14 cellular contexts compared by ENCODE assay signal in the genomic region with DNA sequence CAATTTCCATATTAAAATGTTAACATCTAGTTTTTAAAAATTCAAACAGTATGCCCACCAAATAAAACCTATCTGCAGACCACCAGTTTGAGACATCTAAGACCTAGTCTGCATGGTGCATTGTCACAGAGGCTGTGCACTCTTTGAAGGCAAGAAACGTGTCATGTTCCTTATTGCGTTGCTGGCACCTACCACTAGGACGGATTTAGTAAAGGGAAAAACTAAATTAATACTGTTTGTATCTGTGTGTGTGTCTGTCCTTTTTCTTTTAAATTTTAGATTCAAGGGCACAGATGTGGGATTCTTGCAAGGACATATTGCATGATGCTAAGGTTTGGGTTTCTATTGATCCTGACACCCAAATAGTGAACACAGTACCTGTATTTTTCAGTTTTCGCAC.
"Had no signal": no experiment of that assay in that cellular context is flagged by ENCODE, and none has a peak within 500 bp of the region (broad histone marks: within the 10 kb centered on the region; RNA-seq: fewer than 3 reads in every experiment).

No MANE protein-coding gene starts in this region.

- H3K36me3 Mint-ChIP-seq: natural killer cell; stimulated activated memory B cell treated with anti-CD40 and anti-IgM and Interleukin-4, amounts not matched to agents 10 μg/mL and 1 μg/mL and 100 μg/mL, for 72 hours had no signal

- H3K4me1 Mint-ChIP-seq: stimulated activated memory B cell treated with anti-CD40 and anti-IgM and Interleukin-4, amounts not matched to agents 10 μg/mL and 1 μg/mL and 100 μg/mL, for 72 hours had no signal

- ATAC-seq: heart right ventricle; left lung; natural killer cell; right cardiac atrium; stimulated activated memory B cell treated with anti-CD40 and anti-IgM and Interleukin-4, amounts not matched to agents 10 μg/mL and 1 μg/mL and 100 μg/mL, for 72 hours; upper lobe of right lung had no signal

- H3K9me3 Mint-ChIP-seq: natural killer cell; stimulated activated naive CD8-positive, alpha-beta T cell treated with anti-CD3 and anti-CD28 coated beads, Interleukin-15, Interleukin-2, amounts not matched to agents 100 ng/mL and 50 ng/mL, for 24 hours had no signal

- H3K4me3 Mint-ChIP-seq: natural killer cell; neural crest cell; stimulated activated memory B cell treated with anti-CD40 and anti-IgM and Interleukin-4, amounts not matched to agents 10 μg/mL and 1 μg/mL and 100 μg/mL, for 72 hours; stimulated activated naive CD8-positive, alpha-beta T cell treated with anti-CD3 and anti-CD28 coated beads, Interleukin-15, Interleukin-2, amounts not matched to agents 100 ng/mL and 50 ng/mL, for 24 hours had no signal

- DNase-seq: effector memory CD4-positive, alpha-beta T cell; foreskin melanocyte; heart right ventricle; islet precursor cell; left lung; natural killer cell; ovary; right cardiac atrium; stimulated activated CD4-positive, alpha-beta T cell treated with anti-CD3 and anti-CD28 coated beads, Interleukin-4, amount 100 ng/mL, for 24 hours; tibial artery; upper lobe of right lung had no signal

- H3K27ac Mint-ChIP-seq: natural killer cell; stimulated activated memory B cell treated with anti-CD40 and anti-IgM and Interleukin-4, amounts not matched to agents 10 μg/mL and 1 μg/mL and 100 μg/mL, for 72 hours; stimulated activated naive CD8-positive, alpha-beta T cell treated with anti-CD3 and anti-CD28 coated beads, Interleukin-15, Interleukin-2, amounts not matched to agents 100 ng/mL and 50 ng/mL, for 24 hours had no signal
